ENCODE assay signal across 1 cellular context in the genomic region with DNA sequence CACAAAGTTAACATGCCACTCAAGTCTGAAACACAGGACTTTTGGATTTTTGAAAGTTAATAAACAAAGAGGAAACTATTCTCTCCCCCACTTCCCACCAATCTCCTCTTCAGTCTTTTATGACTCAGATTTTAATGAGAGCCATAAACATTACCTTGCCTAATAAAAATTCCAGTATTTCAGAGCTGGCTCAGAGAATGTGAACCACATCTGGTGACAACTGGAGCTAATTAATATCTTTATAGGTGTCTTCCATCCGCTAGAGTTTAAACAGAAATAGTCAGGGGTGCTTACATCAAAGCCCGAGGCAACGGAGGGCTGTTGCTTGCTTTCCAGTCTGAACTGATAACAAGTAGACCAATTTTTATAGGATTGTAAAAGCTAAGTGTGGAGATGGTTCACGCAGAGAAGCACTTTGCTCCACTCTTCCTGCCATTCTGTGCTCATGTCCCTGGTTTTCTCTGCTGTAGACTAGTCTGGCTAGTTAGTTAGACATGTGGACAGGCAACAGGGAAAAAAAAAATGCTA.
TF ChIP-seq lines count a peak whose summit lies in the region.

No MANE protein-coding gene starts in this region.

TF ChIP-seq in HEK293, 187 proteins besides CTCF, POLR2A, EP300 and RAD21 (continued from another document):
- TF ChIP-seq, protein P1, sequence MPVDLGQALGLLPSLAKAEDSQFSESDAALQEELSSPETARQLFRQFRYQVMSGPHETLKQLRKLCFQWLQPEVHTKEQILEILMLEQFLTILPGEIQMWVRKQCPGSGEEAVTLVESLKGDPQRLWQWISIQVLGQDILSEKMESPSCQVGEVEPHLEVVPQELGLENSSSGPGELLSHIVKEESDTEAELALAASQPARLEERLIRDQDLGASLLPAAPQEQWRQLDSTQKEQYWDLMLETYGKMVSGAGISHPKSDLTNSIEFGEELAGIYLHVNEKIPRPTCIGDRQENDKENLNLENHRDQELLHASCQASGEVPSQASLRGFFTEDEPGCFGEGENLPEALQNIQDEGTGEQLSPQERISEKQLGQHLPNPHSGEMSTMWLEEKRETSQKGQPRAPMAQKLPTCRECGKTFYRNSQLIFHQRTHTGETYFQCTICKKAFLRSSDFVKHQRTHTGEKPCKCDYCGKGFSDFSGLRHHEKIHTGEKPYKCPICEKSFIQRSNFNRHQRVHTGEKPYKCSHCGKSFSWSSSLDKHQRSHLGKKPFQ (tag by site-specific recombination; IDR thresholded peaks at IDR 0.05): peak; percentile 98
- TF ChIP-seq ZNF302 (tag by site-specific recombination; IDR thresholded peaks at IDR 0.05; ENCODE audit: low read depth) (peak; percentile 55; the same call in 1 of the 2 replicates), ZNF239 (tag by site-specific recombination; IDR thresholded peaks at IDR 0.05) (no peak), WT1 (tag by site-specific recombination; IDR thresholded peaks at IDR 0.05) (peak; percentile 71), ZNF48 (tag by site-specific recombination; IDR thresholded peaks at IDR 0.05) (no peak), MZF1 (tag by site-specific recombination; IDR thresholded peaks at IDR 0.05; ENCODE audit: borderline replicate concordance) (peak; percentile 63; the same call in 1 of the 2 replicates)
- TF ChIP-seq, protein P2, sequence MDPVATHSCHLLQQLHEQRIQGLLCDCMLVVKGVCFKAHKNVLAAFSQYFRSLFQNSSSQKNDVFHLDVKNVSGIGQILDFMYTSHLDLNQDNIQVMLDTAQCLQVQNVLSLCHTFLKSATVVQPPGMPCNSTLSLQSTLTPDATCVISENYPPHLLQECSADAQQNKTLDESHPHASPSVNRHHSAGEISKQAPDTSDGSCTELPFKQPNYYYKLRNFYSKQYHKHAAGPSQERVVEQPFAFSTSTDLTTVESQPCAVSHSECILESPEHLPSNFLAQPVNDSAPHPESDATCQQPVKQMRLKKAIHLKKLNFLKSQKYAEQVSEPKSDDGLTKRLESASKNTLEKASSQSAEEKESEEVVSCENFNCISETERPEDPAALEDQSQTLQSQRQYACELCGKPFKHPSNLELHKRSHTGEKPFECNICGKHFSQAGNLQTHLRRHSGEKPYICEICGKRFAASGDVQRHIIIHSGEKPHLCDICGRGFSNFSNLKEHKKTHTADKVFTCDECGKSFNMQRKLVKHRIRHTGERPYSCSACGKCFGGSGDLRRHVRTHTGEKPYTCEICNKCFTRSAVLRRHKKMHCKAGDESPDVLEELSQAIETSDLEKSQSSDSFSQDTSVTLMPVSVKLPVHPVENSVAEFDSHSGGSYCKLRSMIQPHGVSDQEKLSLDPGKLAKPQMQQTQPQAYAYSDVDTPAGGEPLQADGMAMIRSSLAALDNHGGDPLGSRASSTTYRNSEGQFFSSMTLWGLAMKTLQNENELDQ (tag by site-specific recombination; IDR thresholded peaks at IDR 0.05; ENCODE audit: low read depth): no peak
